In genomic region chr22:31629741-31630184, GRCh38 we compare ENCODE assay signal across 8 cellular contexts. TPM values are rescaled to one million over a fixed set of nuclear protein-coding genes. Genes with fewer than 3 reads are reported as not detected.
A peak's percentile ranks its signal among the peaks of the same experiment; 100 is the strongest.
DNase-seq lines count a peak whose midpoint lies in the region; ATAC-seq and TF ChIP-seq lines count a peak whose summit lies in the region.

No MANE protein-coding gene starts in this region.

- peaks cover 57% of the 10 kb centered on the region for H3K4me1 ChIP-seq in OCI-LY1 (ENCODE audit: insufficient read depth, low read length, severe bottlenecking)
- no peaks in the 10 kb centered on the region for H3K4me1 ChIP-seq in endocrine pancreas (ENCODE audit: control insufficient read depth, insufficient read depth, low read length)
- peaks cover 17% of the 10 kb centered on the region for H3K4me1 ChIP-seq in neuron (ENCODE audit: insufficient read depth, low read length)

- H3K9ac ChIP-seq in OCI-LY1 (ENCODE audit: low read length): peak overlapping the region; percentile 70
- peak overlapping the region; percentile 48 for H3K9ac ChIP-seq in endocrine pancreas (ENCODE audit: control insufficient read depth, insufficient read depth, low read length)

- DNase-seq in CD4-positive, alpha-beta T cell: no peak
- DNase-seq in NCI-H1436 (lab: John Stamatoyannopoulos, UW) (no peak), ureter (ENCODE audit: low spot score) (no peak), NCI-H187 (lab: John Stamatoyannopoulos, UW) (no peak)

- intact Hi-C loops in CD4-positive, alpha-beta T cell (cut with DNase I, micrococcal nuclease): loop anchor here (2.0 to 5.0 kb wide), 2 partner anchors 132 to 139 kb away; partner anchors contain the start of gene SFI1 (in 1 of the 2)

- H3K36me3 Mint-ChIP-seq in CD4-positive, alpha-beta T cell (ENCODE audit: low read depth): no peaks in the 10 kb centered on the region

- H3K9me2 ChIP-seq in OCI-LY1 (ENCODE audit: low read depth, low read length): no peaks in the 10 kb centered on the region

- H2AFZ ChIP-seq in OCI-LY1 (ENCODE audit: low read length) (no peak overlapping the region), neuron (ENCODE audit: low read depth, low read length) (no peak overlapping the region)

- H3K79me2 ChIP-seq in OCI-LY1 (ENCODE audit: insufficient read depth, low read length): no peaks in the 10 kb centered on the region

- H4K20me1 ChIP-seq in OCI-LY1 (ENCODE audit: insufficient read depth, low read length): no peaks in the 10 kb centered on the region

- peak overlapping the region; percentile 60 for H3K4me3 ChIP-seq in OCI-LY1 (ENCODE audit: low read depth, low read length, poor library complexity, severe bottlenecking)
- H3K4me3 ChIP-seq in endocrine pancreas (ENCODE audit: control insufficient read depth, insufficient read depth, low read length): no peak overlapping the region
- peak overlapping the region; percentile 66 for H3K4me3 ChIP-seq in neuron (ENCODE audit: low read length)

- H3K27me3 Mint-ChIP-seq in CD4-positive, alpha-beta T cell: no peaks in the 10 kb centered on the region

- POLR2A ChIA-PET in CD4-positive, alpha-beta T cell (lab: Charles Lee): interaction anchor here (0.6 to 1.8 kb wide), 14 partner anchors 9 to 661 kb away, joined by 3 to 21 read pairs (median 6); partner anchors contain the start of genes MORC2, PATZ1, PISD and SFI1

- H3K27ac Mint-ChIP-seq in CD4-positive, alpha-beta T cell: peak overlapping the region; percentile 94

- 0 out of 2 replicates have a peak, but pooled peaks cover 7% of the 10 kb centered on the region for H3F3A ChIP-seq in OCI-LY1 (ENCODE audit: insufficient read depth, low read length)

- peaks cover 20% of the 10 kb centered on the region; the same call in 1 of the 2 replicates for H3K36me3 ChIP-seq in OCI-LY1 (ENCODE audit: insufficient read depth, low read length)
- H3K36me3 ChIP-seq in endocrine pancreas (ENCODE audit: control insufficient read depth, insufficient read depth, low read length): no peaks in the 10 kb centered on the region
- peaks cover 2% of the 10 kb centered on the region for H3K36me3 ChIP-seq in neuron (ENCODE audit: insufficient read depth, low read length)

- peak overlapping the region; percentile 85 for H3K27ac ChIP-seq in CD4-positive, alpha-beta T cell (ENCODE audit: low read depth, low read length)
- H3K27ac ChIP-seq in OCI-LY1 (ENCODE audit: low read depth, low read length, poor library complexity, severe bottlenecking): peak overlapping the region; percentile 91

- CTCF ChIA-PET in CD4-positive, alpha-beta T cell (lab: Charles Lee): interaction anchor here (0.5 kb wide), 1 partner anchor 35 kb away, joined by 3 read pairs; no protein-coding TSS in a partner anchor

- H3K4me2 ChIP-seq in OCI-LY1 (ENCODE audit: low read length): peak overlapping the region; percentile 79

- TF ChIP-seq CTCF in CD4-positive, alpha-beta T cell (IDR thresholded peaks at IDR 0.05): no peak
- TF ChIP-seq CTCF in OCI-LY1 (IDR thresholded peaks at IDR 0.05; ENCODE audit: low read length): no peak

- no peaks in the 10 kb centered on the region for H3K9me3 Mint-ChIP-seq in CD4-positive, alpha-beta T cell

- H3K9me3 ChIP-seq in CD4-positive, alpha-beta T cell (ENCODE audit: control insufficient read depth, low read length): no peaks in the 10 kb centered on the region
- H3K9me3 ChIP-seq in OCI-LY1 (ENCODE audit: low read length) (no peaks in the 10 kb centered on the region), endocrine pancreas (ENCODE audit: control insufficient read depth, low read length) (no peaks in the 10 kb centered on the region), neuron (ENCODE audit: low read length) (no peaks in the 10 kb centered on the region)

- H3K27me3 ChIP-seq in CD4-positive, alpha-beta T cell (ENCODE audit: control insufficient read depth, insufficient read depth, low read length): no peaks in the 10 kb centered on the region
- H3K27me3 ChIP-seq in OCI-LY1 (ENCODE audit: insufficient read depth, low read length) (no peaks in the 10 kb centered on the region), endocrine pancreas (ENCODE audit: control insufficient read depth, insufficient read depth, low read length) (no peaks in the 10 kb centered on the region), neuron (ENCODE audit: insufficient read depth, low read length) (no peaks in the 10 kb centered on the region)

- peak overlapping the region; percentile 80 for H3K4me3 Mint-ChIP-seq in CD4-positive, alpha-beta T cell

- ATAC-seq in CD4-positive, alpha-beta T cell (ENCODE audit: poor library complexity): no peak
- ATAC-seq in GM21825 (IDR thresholded peaks at IDR 0.05; ENCODE audit: unreplicated experiment): no peak

- peaks cover 44% of the 10 kb centered on the region for H3K4me1 Mint-ChIP-seq in CD4-positive, alpha-beta T cell (ENCODE audit: low read depth)

RNA-seq across cellular contexts. Expression of gene PISD, which starts 32.3 kb away (rescaled TPM):
- 10 to 100 TPM; 23.4 to 25.3 TPM for total RNA-seq in CD4-positive, alpha-beta T cell
- 68.0 TPM for total RNA-seq in ureter
